In genomic region chr2:37376421-37377186, GRCh38 we compare ENCODE assay signal across 9 cellular contexts. TPM values are rescaled to one million over a fixed set of nuclear protein-coding genes. Genes with fewer than 3 reads are reported as not detected.
DNase-seq lines count a peak whose midpoint lies in the region; TF ChIP-seq lines count a peak whose summit lies in the region.
"Had no signal": no experiment of that assay in that cellular context is flagged by ENCODE, and none has a peak within 500 bp of the region (broad histone marks: within the 10 kb centered on the region; RNA-seq: fewer than 3 reads in every experiment).

No MANE protein-coding gene starts in this region.

- H3K9me3 ChIP-seq in MM.1S (replicated peaks; ENCODE audit: insufficient read depth, low read length): no peaks in the 10 kb centered on the region
- H3K9me3 ChIP-seq: body of pancreas had no signal

- H3K27me3 Mint-ChIP-seq in progenitor cell of endocrine pancreas: peaks cover 9% of the 10 kb centered on the region

- no peaks in the 10 kb centered on the region for H4K20me1 ChIP-seq in MM.1S (ENCODE audit: insufficient read depth, low read length)

- H3K4me1 Mint-ChIP-seq in progenitor cell of endocrine pancreas (ENCODE audit: low read depth): no peaks in the 10 kb centered on the region

- CTCF ChIA-PET in HEK293T (lab: Yijun Ruan, JAX): interaction anchor here (0.9 to 1.7 kb wide), 2 partner anchors 13 to 20 kb away, joined by 3 to 11 read pairs; no protein-coding TSS in a partner anchor

- no peaks in the 10 kb centered on the region for H3K9me3 Mint-ChIP-seq in progenitor cell of endocrine pancreas (ENCODE audit: low read depth)

- peak overlapping the region; percentile 98 for H3K9ac ChIP-seq in MM.1S (ENCODE audit: low read length)

- no peak overlapping the region for H3K4me3 Mint-ChIP-seq in progenitor cell of endocrine pancreas (ENCODE audit: low read depth)

- no peaks in the 10 kb centered on the region for H3K27me3 ChIP-seq in MM.1S (replicated peaks; ENCODE audit: insufficient read depth, low read length)
- H3K27me3 ChIP-seq: body of pancreas had no signal

- peak overlapping the region; percentile 42 for H3K4me3 ChIP-seq in MM.1S (ENCODE audit: low read length)
- H3K4me3 ChIP-seq: body of pancreas had no signal

- no peaks in the 10 kb centered on the region for H3K36me3 Mint-ChIP-seq in progenitor cell of endocrine pancreas (ENCODE audit: insufficient read depth)

- H3K27ac Mint-ChIP-seq in progenitor cell of endocrine pancreas: no peak overlapping the region

- TF ChIP-seq CTCF in MM.1S (IDR thresholded peaks at IDR 0.05; ENCODE audit: low read length) (no peak), progenitor cell of endocrine pancreas (IDR thresholded peaks at IDR 0.05; ENCODE audit: unreplicated experiment) (no peak)

- peaks cover 72% of the 10 kb centered on the region for H3K4me1 ChIP-seq in MM.1S (ENCODE audit: low read length)
- H3K4me1 ChIP-seq: body of pancreas had no signal

- no peak overlapping the region for H2AFZ ChIP-seq in MM.1S (ENCODE audit: low read length)

- peak; percentile 70 for DNase-seq in activated CD8-positive, alpha-beta memory T cell treated with anti-CD3 and anti-CD28 coated beads for 24 hours
- no peak for DNase-seq in activated CD8-positive, alpha-beta memory T cell treated with anti-CD3 and anti-CD28 coated beads, Interleukin-2, amount 50 U/mL, for 4 hours
- peak; percentile 64 for DNase-seq in HEK293T (ENCODE audit: extremely low spot score)
- peak; percentile 98 for DNase-seq in MM.1S
- DNase-seq in activated naive CD4-positive, alpha-beta T cell treated with anti-CD3 and anti-CD28 coated beads, Interleukin-2, amount 50 U/mL, for 16 hours: peak; percentile 54
- peak; percentile 93 for DNase-seq in myocyte (ENCODE audit: low read depth)
- no peak for DNase-seq in NCI-H526 (lab: John Stamatoyannopoulos, UW)
- no peak for DNase-seq in progenitor cell of endocrine pancreas (ENCODE audit: low spot score, unreplicated experiment)

- peak overlapping the region; percentile 98 for H3K27ac ChIP-seq in MM.1S (ENCODE audit: low read length)
- H3K27ac ChIP-seq: body of pancreas had no signal

- H3F3A ChIP-seq in MM.1S (ENCODE audit: insufficient read depth, low read length): peaks cover 51% of the 10 kb centered on the region

- H3K79me2 ChIP-seq in MM.1S (ENCODE audit: low read length): peaks cover 65% of the 10 kb centered on the region

- H3K36me3 ChIP-seq in MM.1S (replicated peaks; ENCODE audit: insufficient read depth, low read length): no peaks in the 10 kb centered on the region; the same call in 1 of the 2 replicates

- H3K4me2 ChIP-seq in MM.1S (ENCODE audit: low read depth, low read length): peak overlapping the region; percentile 96

- no peaks in the 10 kb centered on the region for H3K9me2 ChIP-seq in MM.1S (replicated peaks; ENCODE audit: insufficient read depth, low read length)

- POLR2A ChIA-PET in HEK293T (lab: Yijun Ruan, JAX): interaction anchor here (1.0 to 1.2 kb wide), 2 partner anchors 11 to 51 kb away, joined by 3 to 4 read pairs; partner anchors contain the start of gene PRKD3

TF ChIP-seq in HEK293T, 16 proteins besides CTCF, POLR2A, EP300 and RAD21:
- TF ChIP-seq L3MBTL2 (conservative IDR thresholded peaks at IDR 0.05) (0 out of 2 replicates have a peak, but pooled peaks have one; percentile 18), FOXM1 (IDR thresholded peaks at IDR 0.05; ENCODE audit: borderline replicate concordance) (no peak), SP1 (IDR thresholded peaks at IDR 0.05) (no peak), LEF1 (IDR thresholded peaks at IDR 0.05; ENCODE audit: borderline replicate concordance) (peak; percentile 74; the same call in 1 of the 2 replicates), HDGF (IDR thresholded peaks at IDR 0.05; ENCODE audit: borderline replicate concordance) (no peak), FOXK2 (IDR thresholded peaks at IDR 0.05) (no peak), NFRKB (IDR thresholded peaks at IDR 0.05) (no peak), ELF4 (IDR thresholded peaks at IDR 0.05) (no peak), BHLHE40 (IDR thresholded peaks at IDR 0.05; ENCODE audit: borderline replicate concordance) (no peak), SUZ12 (IDR thresholded peaks at IDR 0.05) (no peak), TARDBP (IDR thresholded peaks at IDR 0.05) (no peak), ARNT (IDR thresholded peaks at IDR 0.05) (peak; percentile 100), CTBP1 (IDR thresholded peaks at IDR 0.05; ENCODE audit: borderline replicate concordance) (peak; percentile 90), FOXA1 (IDR thresholded peaks at IDR 0.05) (no peak), ZNF384 (IDR thresholded peaks at IDR 0.05) (no peak), PKNOX1 (IDR thresholded peaks at IDR 0.05) (peak; percentile 95)

RNA-seq across cellular contexts. Expression of gene QPCT, which starts 32.2 kb away (rescaled TPM):
- 0.24 TPM in 1 of 2 replicates, not detected in the other for total RNA-seq in myocyte
- polyA plus RNA-seq in myocyte (2012): 0.14 TPM
- total RNA-seq in progenitor cell of endocrine pancreas: 2.7 TPM in 2 replicates

RNA-seq across cellular contexts. Expression of gene PRKD3, which starts 52.0 kb away (rescaled TPM):
- total RNA-seq in myocyte (19.6 and 24.2 TPM in 2 replicates), progenitor cell of endocrine pancreas (56.6 and 56.7 TPM in 2 replicates)
- 11.9 TPM for polyA plus RNA-seq in myocyte (2012)

Comparison
In these comparisons a context has a peak if more than half of its experiments do, and no peak if none do; other contexts are left out.
1. DNase-seq: peak in activated CD8-positive, alpha-beta memory T cell treated with anti-CD3 and anti-CD28 coated beads for 24 hours (single experiment), HEK293T (single experiment), MM.1S (single experiment), activated naive CD4-positive, alpha-beta T cell treated with anti-CD3 and anti-CD28 coated beads, Interleukin-2, amount 50 U/mL, for 16 hours (single experiment) and myocyte (single experiment); none in activated CD8-positive, alpha-beta memory T cell treated with anti-CD3 and anti-CD28 coated beads, Interleukin-2, amount 50 U/mL, for 4 hours (single experiment), NCI-H526 (0 of 2) and progenitor cell of endocrine pancreas (single experiment).